10 cellular contexts compared by ENCODE assay signal in the genomic region with DNA sequence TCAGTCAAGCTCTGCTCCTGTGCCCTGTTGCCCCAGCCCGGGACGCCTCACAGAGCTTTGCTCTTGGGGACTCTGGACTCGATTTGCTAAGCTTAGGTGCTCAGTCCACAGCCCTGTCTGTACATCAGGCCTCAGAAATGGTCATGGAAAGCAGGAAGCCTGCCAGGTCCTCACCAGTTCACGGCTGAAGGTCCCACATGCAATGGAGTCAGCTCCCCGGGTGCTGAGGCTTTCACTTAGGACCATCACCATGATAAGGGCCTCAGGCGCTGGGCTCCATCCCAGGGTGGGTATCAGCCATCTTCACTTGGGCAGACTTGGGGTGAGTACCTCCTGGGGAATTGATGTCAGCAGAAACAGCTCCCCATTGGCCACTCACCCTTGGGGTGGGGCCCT. TPM values are rescaled to one million over a fixed set of nuclear protein-coding genes. Genes with fewer than 3 reads are reported as not detected.
DNase-seq lines count a peak whose midpoint lies in the region; ATAC-seq and TF ChIP-seq lines count a peak whose summit lies in the region.
"Had no signal": no experiment of that assay in that cellular context is flagged by ENCODE, and none has a peak within 500 bp of the region (broad histone marks: within the 10 kb centered on the region; RNA-seq: fewer than 3 reads in every experiment).

No MANE protein-coding gene starts in this region.

- no peaks in the 10 kb centered on the region for H4K20me1 ChIP-seq in SK-N-SH (ENCODE audit: insufficient read depth)

- H3K9me3 ChIP-seq in heart right ventricle, result no peaks in the 10 kb centered on the region
- no peaks in the 10 kb centered on the region for H3K9me3 ChIP-seq in neutrophil
- no peaks in the 10 kb centered on the region for H3K9me3 ChIP-seq in SK-N-SH

- H3K27me3 ChIP-seq in heart right ventricle (no peaks in the 10 kb centered on the region), neutrophil (no peaks in the 10 kb centered on the region), SK-N-SH (ENCODE audit: insufficient read depth) (no peaks in the 10 kb centered on the region)

- peak overlapping the region; percentile 95 to 96 for H3K27ac Mint-ChIP-seq in effector memory CD8-positive, alpha-beta T cell

- DNase-seq in heart right ventricle (no peak), left ventricle myocardium superior (no peak), SK-N-SH (no peak), glomerular visceral epithelial cell (ENCODE audit: extremely low spot score) (no peak)
- no peak for DNase-seq in effector memory CD8-positive, alpha-beta T cell
- DNase-seq: NCI-H2081; NK-92 treated with Interleukin-12 subunit alpha and Interleukin-12 subunit beta, amount 100 ng/mL, for 24 hours had no signal

- no peak for ATAC-seq in heart right ventricle
- no peak for ATAC-seq in left ventricle myocardium superior
- no peak for ATAC-seq in effector memory CD8-positive, alpha-beta T cell (replicated peaks)
- no peak for ATAC-seq in GM21576 (IDR thresholded peaks at IDR 0.05; ENCODE audit: unreplicated experiment)
- no peak for ATAC-seq in GM18520 (IDR thresholded peaks at IDR 0.05; ENCODE audit: unreplicated experiment)

- no peak overlapping the region for H3K9ac ChIP-seq in SK-N-SH

- no peaks in the 10 kb centered on the region for H3K9me2 ChIP-seq in SK-N-SH

- intact Hi-C loops in heart right ventricle (cut with DNase I), result loop anchor here in 3 of 10 donors (1.0 to 5.0 kb wide), 4 partner anchors 34 to 64 kb away; partner anchors contain the start of gene FAM53B (in 1 of the 3)
- intact Hi-C loops in left ventricle myocardium superior (cut with micrococcal nuclease), result no loop called here

- no peak overlapping the region for H3K4me2 ChIP-seq in SK-N-SH

- peaks cover 92 to 94% of the 10 kb centered on the region in 2 donors for H3K4me1 Mint-ChIP-seq in effector memory CD8-positive, alpha-beta T cell (ENCODE audit: low read depth in 2 of 2)

- no peaks in the 10 kb centered on the region; the same call in 1 of the 2 replicates for H3K79me2 ChIP-seq in SK-N-SH (ENCODE audit: insufficient read depth)

- CTCF ChIA-PET in SK-N-SH (lab: Yijun Ruan, JAX), result interaction anchor here (1.1 to 2.7 kb wide), 3 partner anchors 12 to 176 kb away, joined by 3 to 8 read pairs (median 4); no protein-coding TSS in a partner anchor

- H3K36me3 ChIP-seq in heart right ventricle (peaks cover 0 to 36% (median 0%) of the 10 kb centered on the region in 9 donors), neutrophil (peaks cover 35% of the 10 kb centered on the region), SK-N-SH (replicated peaks in 1 of 2; ENCODE audit: control insufficient read depth in 1 of 2, insufficient read depth in 2 of 2, low read length in 1 of 2) (peaks cover 0 to 20% of the 10 kb centered on the region in 2 experiments)

- TF ChIP-seq EP300 in SK-N-SH (IDR thresholded peaks at IDR 0.05; ENCODE audit: borderline replicate concordance in 1 of 2, low read depth in 1 of 2, low read length in 1 of 2), result no peak

- 62 to 71% methylated on average over 6 of the region's 6 CpGs for WGBS in heart right ventricle, 2 donors
- WGBS in SK-N-SH (ENCODE audit: low lambda C conversion rate), result 100% methylated on average over 3 of the region's 6 CpGs

- no peaks in the 10 kb centered on the region for H3K9me3 Mint-ChIP-seq in effector memory CD8-positive, alpha-beta T cell

- TF ChIP-seq RAD21 in SK-N-SH (IDR thresholded peaks at IDR 0.05; ENCODE audit: low read length), result no peak

- H3K4me1 ChIP-seq in heart right ventricle (peaks cover 74 to 100% (median 100%) of the 10 kb centered on the region in 9 donors), neutrophil (ENCODE audit: control insufficient read depth in 1 of 2, insufficient read depth in 1 of 2, low read depth in 1 of 2, low read length in 1 of 2) (peaks cover 99 to 100% of the 10 kb centered on the region in 2 experiments), SK-N-SH (ENCODE audit: control insufficient read depth in 1 of 2, insufficient read depth in 2 of 2, low read depth in 1 of 2, low read length in 1 of 2) (peaks cover 0 to 84% of the 10 kb centered on the region in 2 experiments; a peak in 2 of 4 replicates)

- TF ChIP-seq CTCF in heart right ventricle (IDR thresholded peaks at IDR 0.05), result no peak
- no peak for TF ChIP-seq CTCF in neutrophil (IDR thresholded peaks at IDR 0.05)
- no peak for TF ChIP-seq CTCF in SK-N-SH (IDR thresholded peaks at IDR 0.05)

- no peak overlapping the region for H3K4me3 ChIP-seq in heart right ventricle
- H3K4me3 ChIP-seq in neutrophil (ENCODE audit: low read depth in 1 of 2, low read length in 1 of 2), result peak overlapping the region in 1 of 2 experiments; percentile 52
- no peak overlapping the region for H3K4me3 ChIP-seq in SK-N-SH (ENCODE audit: low read depth in 2 of 2, low read length in 1 of 2)

- H3K27me3 Mint-ChIP-seq in effector memory CD8-positive, alpha-beta T cell, result no peaks in the 10 kb centered on the region

- POLR2A ChIA-PET in SK-N-SH (lab: Yijun Ruan, JAX), result interaction anchor here (0.7 kb wide), 1 partner anchor 12 kb away, joined by 4 read pairs; no protein-coding TSS in a partner anchor

- H3K36me3 Mint-ChIP-seq in effector memory CD8-positive, alpha-beta T cell (ENCODE audit: insufficient read depth), result peaks cover 55% of the 10 kb centered on the region

- H3K27ac ChIP-seq in heart right ventricle (peak overlapping the region in 9 of 10 donors; percentile 74 to 98 (median 91)), neutrophil (peak overlapping the region; percentile 94), SK-N-SH (ENCODE audit: low read depth in 2 of 2, low read length in 1 of 2) (peak overlapping the region in 1 of 2 experiments; percentile 11; a peak in 1 of 4 replicates)

- no peak overlapping the region for H2AFZ ChIP-seq in SK-N-SH (ENCODE audit: low read depth)

- H3K4me3 Mint-ChIP-seq in effector memory CD8-positive, alpha-beta T cell, result peak overlapping the region; percentile 63

- H3F3A ChIP-seq in SK-N-SH (replicated peaks; ENCODE audit: insufficient read depth), result no peaks in the 10 kb centered on the region

TF ChIP-seq in SK-N-SH, 30 proteins besides CTCF, POLR2A, EP300 and RAD21:
- no peak for TF ChIP-seq MXI1 (IDR thresholded peaks at IDR 0.05; ENCODE audit: low read depth, low read length)
- no peak for TF ChIP-seq EZH2phosphoT487 (IDR thresholded peaks at IDR 0.05; ENCODE audit: borderline replicate concordance, low read depth)
- TF ChIP-seq GABPA (IDR thresholded peaks at IDR 0.05; ENCODE audit: low read depth), result no peak
- no peak for TF ChIP-seq MEF2A (IDR thresholded peaks at IDR 0.05; ENCODE audit: borderline replicate concordance, low read depth)
- no peak for TF ChIP-seq IRF3 (IDR thresholded peaks at IDR 0.05; ENCODE audit: low read depth, low read length)
- TF ChIP-seq TAF1 (IDR thresholded peaks at IDR 0.05; ENCODE audit: borderline replicate concordance, low read depth, low read length), result no peak
- no peak for TF ChIP-seq YY1 (IDR thresholded peaks at IDR 0.05; ENCODE audit: low read depth)
- TF ChIP-seq TEAD4 (IDR thresholded peaks at IDR 0.05; ENCODE audit: borderline replicate concordance, insufficient read depth), result no peak

RNA-seq across cellular contexts. Expression of gene FAM53B, which starts 37.7 kb away (rescaled TPM):
- total RNA-seq in heart right ventricle, result 10 to 100 TPM; 19.0 to 42.9 (median 31.3) TPM
- polyA plus RNA-seq in heart right ventricle, result 10 to 100 TPM; 11.6 to 25.5 TPM
- total RNA-seq in left ventricle myocardium superior, result 45.3 TPM
- polyA plus RNA-seq in SK-N-SH (2012; rRNA removed), result 5.2 and 5.6 TPM in 2 replicates
- polyA plus RNA-seq in SK-N-SH (2012; cell fraction: cytosol; rRNA removed), result 2.2 and 3.6 TPM in 2 replicates
- polyA plus RNA-seq in SK-N-SH (2012; cell fraction: nucleus; rRNA removed), result 11.3 and 11.7 TPM in 2 replicates
